In genomic region chr6:149016716-149017115, GRCh38 we compare ENCODE assay signal across 1 cellular context.
TF ChIP-seq lines count a peak whose summit lies in the region.

No MANE protein-coding gene starts in this region.

TF ChIP-seq in GM23338, 12 proteins besides CTCF, POLR2A, EP300 and RAD21 (continued from another document):
- no peak for TF ChIP-seq ZNF462 (CRISPR knock-in tag; IDR thresholded peaks at IDR 0.05)
TF ChIP-seq in GM23338: peak in this region for 0.
